23 cellular contexts compared by ENCODE assay signal in genomic region chr14:54836231-54836630, GRCh38.
"Had no signal": no experiment of that assay in that cellular context is flagged by ENCODE, and none has a peak within 500 bp of the region (broad histone marks: within the 10 kb centered on the region; RNA-seq: fewer than 3 reads in every experiment).

No MANE protein-coding gene starts in this region.

- H3K79me2 ChIP-seq: hepatocyte had no signal

- DNase-seq: dermis blood vessel endothelial cell; dorsolateral prefrontal cortex; effector CD4-positive, alpha-beta T cell; effector memory CD4-positive, alpha-beta T cell; foreskin keratinocyte; heart left ventricle; hypothalamus; immature natural killer cell; islet precursor cell; kidney; kidney glomerular epithelial cell; left colon; left lung; left ventricle myocardium superior; lower lobe of right lung; mesenchymal stem cell had no signal

- H2AFZ ChIP-seq: hepatocyte had no signal

- H3K4me2 ChIP-seq: hepatocyte had no signal

- FAIRE-seq: colon, endothelial cell of umbilical vein, frontal cortex, kidney had no signal

- H3K36me3 ChIP-seq: esophagus muscularis mucosa, gastroesophageal sphincter, lower lobe of right lung had no signal

- H3K27ac ChIP-seq: coronary artery, dorsolateral prefrontal cortex, esophagus muscularis mucosa, foreskin keratinocyte, gastroesophageal sphincter, heart left ventricle, hepatocyte, left lung, lower lobe of right lung had no signal

- H3K9me3 ChIP-seq: esophagus muscularis mucosa, gastroesophageal sphincter, heart left ventricle, left lung, lower lobe of right lung had no signal

- ATAC-seq: foreskin keratinocyte, gastroesophageal sphincter, heart left ventricle, left colon, left lung, left ventricle myocardium superior, lower lobe of right lung had no signal

- H3K27me3 ChIP-seq: esophagus muscularis mucosa, gastroesophageal sphincter, heart left ventricle, hepatocyte, left lung had no signal

- H3K4me3 ChIP-seq: coronary artery, dorsolateral prefrontal cortex, esophagus muscularis mucosa, gastroesophageal sphincter, heart left ventricle, hepatocyte, left lung, lower lobe of right lung had no signal

- H3K4me1 ChIP-seq: foreskin keratinocyte, left lung had no signal
